In genomic region chr17:40448213-40448638, GRCh38 we compare ENCODE assay signal across 10 cellular contexts. TPM values are rescaled to one million over a fixed set of nuclear protein-coding genes. Genes with fewer than 3 reads are reported as not detected.
DNase-seq lines count a peak whose midpoint lies in the region; FAIRE-seq and TF ChIP-seq lines count a peak whose summit lies in the region.
"Had no signal": no experiment of that assay in that cellular context is flagged by ENCODE, and none has a peak within 500 bp of the region (broad histone marks: within the 10 kb centered on the region; RNA-seq: fewer than 3 reads in every experiment).

No MANE protein-coding gene starts in this region.

- TF ChIP-seq EP300 in tibial nerve (IDR thresholded peaks at IDR 0.05): no peak

- no peaks in the 10 kb centered on the region for H3K27me3 ChIP-seq in tibial nerve

- H3K4me1 ChIP-seq in kidney (ENCODE audit: control insufficient read depth in 1 of 2, insufficient read depth in 1 of 2, low read depth in 1 of 2, low read length in 2 of 2) (peaks cover 34 to 57% of the 10 kb centered on the region in 2 donors), tibial nerve (peaks cover 0 to 86% (median 73%) of the 10 kb centered on the region in 4 donors)

- peaks cover 5% of the 10 kb centered on the region for H3K27me3 Mint-ChIP-seq in activated CD4-positive, alpha-beta T cell treated with anti-CD3 and anti-CD28 coated beads, Interleukin-2, amount 10 ng/mL, durations not matched to agents 7 days and 5 days
- H3K27me3 Mint-ChIP-seq in activated T-helper 2 cell treated with anti-CD3 and anti-CD28 coated beads, Interferon-gamma antibody, Interleukin-2, Interleukin-4, amounts not matched to agents 10 μg/mL and 5 μg/mL and 100 μg/mL, durations not matched to agents 14 hours and 24 hours and 36 hours (ENCODE audit: low read depth): no peaks in the 10 kb centered on the region

- peak overlapping the region in 1 of 2 donors; percentile 74 for H3K9ac ChIP-seq in kidney (ENCODE audit: low read length in 2 of 2)

- POLR2A ChIA-PET in activated CD4-positive, alpha-beta T cell treated with anti-CD3 and anti-CD28 coated beads, Interleukin-2, amount 10 ng/mL, durations not matched to agents 7 days and 5 days (lab: Charles Lee): interaction anchor here (0.5 kb wide), 1 partner anchor 83 kb away, joined by 3 read pairs; no protein-coding TSS in a partner anchor
- POLR2A ChIA-PET in HEK293T (lab: Yijun Ruan, JAX): interaction anchor here (1.2 to 1.3 kb wide), 2 partner anchors 30 to 160 kb away, joined by 3 to 4 read pairs; partner anchors contain the start of gene TOP2A

- H3K36me3 ChIP-seq in kidney (ENCODE audit: control insufficient read depth in 1 of 2, insufficient read depth in 2 of 2, low read length in 2 of 2): peaks cover 8 to 23% of the 10 kb centered on the region in 2 donors
- peaks cover 0 to 5% (median 0%) of the 10 kb centered on the region in 3 donors for H3K36me3 ChIP-seq in tibial nerve

- no peak for TF ChIP-seq CTCF in kidney (IDR thresholded peaks at IDR 0.05; ENCODE audit: borderline replicate concordance, extremely low read depth, insufficient read depth)
- TF ChIP-seq CTCF in tibial nerve (IDR thresholded peaks at IDR 0.05): no peak

- H3K4me3 ChIP-seq in kidney (ENCODE audit: low read length in 2 of 2): peak overlapping the region; percentile 54 to 66
- peak overlapping the region in 2 of 4 donors; percentile 27 to 84 for H3K4me3 ChIP-seq in tibial nerve

- H3K4me3 Mint-ChIP-seq in activated CD4-positive, alpha-beta T cell treated with anti-CD3 and anti-CD28 coated beads, Interleukin-2, amount 10 ng/mL, durations not matched to agents 7 days and 5 days: peak overlapping the region; percentile 20
- peak overlapping the region; percentile 10 for H3K4me3 Mint-ChIP-seq in activated T-helper 2 cell treated with anti-CD3 and anti-CD28 coated beads, Interferon-gamma antibody, Interleukin-2, Interleukin-4, amounts not matched to agents 10 μg/mL and 5 μg/mL and 100 μg/mL, durations not matched to agents 14 hours and 24 hours and 36 hours (ENCODE audit: low read depth)

- intact Hi-C loops in activated T-helper 2 cell treated with anti-CD3 and anti-CD28 coated beads, Interferon-gamma antibody, Interleukin-2, Interleukin-4, amounts not matched to agents 10 μg/mL and 5 μg/mL and 100 μg/mL, durations not matched to agents 14 hours and 24 hours and 36 hours (cut with micrococcal nuclease): loop anchor here (5.0 kb wide), 2 partner anchors 34 to 86 kb away; partner anchors contain the start of gene GJD3
- intact Hi-C loops in kidney (cut with DNase I): loop anchor here (10.0 kb wide), 1 partner anchor 87 kb away; no protein-coding TSS in a partner anchor

- H3K9me3 Mint-ChIP-seq in activated CD4-positive, alpha-beta T cell treated with anti-CD3 and anti-CD28 coated beads, Interleukin-2, amount 10 ng/mL, durations not matched to agents 7 days and 5 days: no peaks in the 10 kb centered on the region
- H3K9me3 Mint-ChIP-seq in activated T-helper 2 cell treated with anti-CD3 and anti-CD28 coated beads, Interferon-gamma antibody, Interleukin-2, Interleukin-4, amounts not matched to agents 10 μg/mL and 5 μg/mL and 100 μg/mL, durations not matched to agents 14 hours and 24 hours and 36 hours: no peaks in the 10 kb centered on the region
- H3K9me3 Mint-ChIP-seq: CD14-positive monocyte had no signal

- TF ChIP-seq POLR2A in tibial nerve (IDR thresholded peaks at IDR 0.05): no peak

- H3K27ac ChIP-seq in kidney (ENCODE audit: low read depth in 2 of 2, low read length in 2 of 2) (peak overlapping the region; percentile 91 to 93), tibial nerve (peak overlapping the region; percentile 64 to 95 (median 82))

- peaks cover 35% of the 10 kb centered on the region for H3K36me3 Mint-ChIP-seq in activated CD4-positive, alpha-beta T cell treated with anti-CD3 and anti-CD28 coated beads, Interleukin-2, amount 10 ng/mL, durations not matched to agents 7 days and 5 days (ENCODE audit: low read depth)
- peaks cover 23% of the 10 kb centered on the region for H3K36me3 Mint-ChIP-seq in activated T-helper 2 cell treated with anti-CD3 and anti-CD28 coated beads, Interferon-gamma antibody, Interleukin-2, Interleukin-4, amounts not matched to agents 10 μg/mL and 5 μg/mL and 100 μg/mL, durations not matched to agents 14 hours and 24 hours and 36 hours (ENCODE audit: low read depth)
- H3K36me3 Mint-ChIP-seq: CD14-positive monocyte had no signal

- H3K9me3 ChIP-seq in kidney (ENCODE audit: control insufficient read depth in 1 of 2, low read length in 2 of 2) (no peaks in the 10 kb centered on the region), tibial nerve (no peaks in the 10 kb centered on the region)

- peak overlapping the region; percentile 0 for H3K27ac Mint-ChIP-seq in activated CD4-positive, alpha-beta T cell treated with anti-CD3 and anti-CD28 coated beads, Interleukin-2, amount 10 ng/mL, durations not matched to agents 7 days and 5 days
- peak overlapping the region; percentile 7 for H3K27ac Mint-ChIP-seq in activated T-helper 2 cell treated with anti-CD3 and anti-CD28 coated beads, Interferon-gamma antibody, Interleukin-2, Interleukin-4, amounts not matched to agents 10 μg/mL and 5 μg/mL and 100 μg/mL, durations not matched to agents 14 hours and 24 hours and 36 hours

- FAIRE-seq in kidney (lab: Jason Lieb, UNC): no peak

- CTCF ChIA-PET in activated CD4-positive, alpha-beta T cell treated with anti-CD3 and anti-CD28 coated beads, Interleukin-2, amount 10 ng/mL, durations not matched to agents 7 days and 5 days (lab: Charles Lee): interaction anchor here (0.5 to 2.3 kb wide), 10 partner anchors 10 to 174 kb away, joined by 3 to 10 read pairs (median 3); no protein-coding TSS in a partner anchor
- CTCF ChIA-PET in HEK293T (lab: Yijun Ruan, JAX): no interaction called here

- peaks cover 64% of the 10 kb centered on the region for H3K4me1 Mint-ChIP-seq in activated CD4-positive, alpha-beta T cell treated with anti-CD3 and anti-CD28 coated beads, Interleukin-2, amount 10 ng/mL, durations not matched to agents 7 days and 5 days
- H3K4me1 Mint-ChIP-seq in activated T-helper 2 cell treated with anti-CD3 and anti-CD28 coated beads, Interferon-gamma antibody, Interleukin-2, Interleukin-4, amounts not matched to agents 10 μg/mL and 5 μg/mL and 100 μg/mL, durations not matched to agents 14 hours and 24 hours and 36 hours (ENCODE audit: low read depth): peaks cover 50% of the 10 kb centered on the region

- 8 to 19% methylated on average over 8 of the region's 8 CpGs for WGBS in tibial nerve, 2 donors

- DNase-seq in activated CD4-positive, alpha-beta T cell treated with anti-CD3 and anti-CD28 coated beads, Interleukin-2, amount 10 ng/mL, durations not matched to agents 7 days and 5 days: peak; percentile 24
- no peak for DNase-seq in activated CD4-positive, alpha-beta T cell treated with anti-CD3 and anti-CD28 coated beads for 4 hours
- no peak for DNase-seq in activated T-helper 2 cell treated with anti-CD3 and anti-CD28 coated beads, Interferon-gamma antibody, Interleukin-2, Interleukin-4, amounts not matched to agents 10 μg/mL and 5 μg/mL and 100 μg/mL, durations not matched to agents 14 hours and 24 hours and 36 hours (ENCODE audit: low spot score)
- DNase-seq in kidney: no peak
- peak in 1 of 2 donors; percentile 43 for DNase-seq in tibial nerve (ENCODE audit: low spot score in 2 of 2)
- no peak for DNase-seq in NCI-H82 (lab: John Stamatoyannopoulos, UW)
- no peak for DNase-seq in Ammon's horn (ENCODE audit: low spot score)
- no peak for DNase-seq in HEK293T (ENCODE audit: extremely low spot score)
- DNase-seq: activated T-cell treated with anti-CD3 and anti-CD28 coated beads, Interleukin-2, amount 50 U/mL, for 1 hour had no signal

TF ChIP-seq in HEK293T, 16 proteins besides CTCF, POLR2A, EP300 and RAD21 (continues in another document):
- TF ChIP-seq L3MBTL2 (conservative IDR thresholded peaks at IDR 0.05): no peak
- TF ChIP-seq FOXM1 (IDR thresholded peaks at IDR 0.05; ENCODE audit: borderline replicate concordance): no peak
- no peak for TF ChIP-seq LEF1 (IDR thresholded peaks at IDR 0.05; ENCODE audit: borderline replicate concordance)
- TF ChIP-seq CTBP1 (IDR thresholded peaks at IDR 0.05; ENCODE audit: borderline replicate concordance): no peak
- TF ChIP-seq HDGF (IDR thresholded peaks at IDR 0.05; ENCODE audit: borderline replicate concordance): no peak
- TF ChIP-seq SP1 (IDR thresholded peaks at IDR 0.05): no peak
- TF ChIP-seq ARNT (IDR thresholded peaks at IDR 0.05): no peak
- TF ChIP-seq FOXA1 (IDR thresholded peaks at IDR 0.05): no peak

RNA-seq across cellular contexts. Expression of gene IGFBP4, which starts 5.0 kb away (rescaled TPM):
- total RNA-seq in activated CD4-positive, alpha-beta T cell treated with anti-CD3 and anti-CD28 coated beads, Interleukin-2, amount 10 ng/mL, durations not matched to agents 7 days and 5 days: 10 to 100 TPM; 65.2 to 67.9 TPM
- 54.6 and 59.3 TPM in 2 replicates for total RNA-seq in activated T-helper 2 cell treated with anti-CD3 and anti-CD28 coated beads, Interferon-gamma antibody, Interleukin-2, Interleukin-4, amounts not matched to agents 10 μg/mL and 5 μg/mL and 100 μg/mL, durations not matched to agents 14 hours and 24 hours and 36 hours
- total RNA-seq in kidney: 743 TPM
- polyA plus RNA-seq in kidney (ENCODE audit: insufficient read depth, low read depth, low replicate concordance): 545 TPM
- 1,000 to 10,000 TPM in 1 of 4 donors, 100 to 1,000 TPM in 3; 675 to 1,301 (median 748) TPM for total RNA-seq in tibial nerve

RNA-seq across cellular contexts. Expression of gene TOP2A, which starts 30.5 kb away (rescaled TPM):
- 100 to 1,000 TPM; 504 to 522 TPM for total RNA-seq in activated CD4-positive, alpha-beta T cell treated with anti-CD3 and anti-CD28 coated beads, Interleukin-2, amount 10 ng/mL, durations not matched to agents 7 days and 5 days
- total RNA-seq in activated T-helper 2 cell treated with anti-CD3 and anti-CD28 coated beads, Interferon-gamma antibody, Interleukin-2, Interleukin-4, amounts not matched to agents 10 μg/mL and 5 μg/mL and 100 μg/mL, durations not matched to agents 14 hours and 24 hours and 36 hours: 193 and 199 TPM in 2 replicates
- total RNA-seq in kidney (2.7 TPM), tibial nerve (1 to 10 TPM in 3 of 4 donors, under 1 TPM in 1; 0.21 to 7.1 (median 2.6) TPM)
- polyA plus RNA-seq in kidney (ENCODE audit: insufficient read depth, low read depth, low replicate concordance): 0.82 TPM

RNA-seq across cellular contexts. Expression of gene TNS4, which starts 53.2 kb away (rescaled TPM):
- 1 to 10 TPM; 3.5 to 3.7 TPM for total RNA-seq in activated CD4-positive, alpha-beta T cell treated with anti-CD3 and anti-CD28 coated beads, Interleukin-2, amount 10 ng/mL, durations not matched to agents 7 days and 5 days
- total RNA-seq in activated T-helper 2 cell treated with anti-CD3 and anti-CD28 coated beads, Interferon-gamma antibody, Interleukin-2, Interleukin-4, amounts not matched to agents 10 μg/mL and 5 μg/mL and 100 μg/mL, durations not matched to agents 14 hours and 24 hours and 36 hours: 8.7 and 9.0 TPM in 2 replicates
- total RNA-seq in kidney (0.31 TPM), tibial nerve (under 1 TPM in 1 of 4 donors, not detected in 3; 0.30 TPM)
- 2.2 TPM for polyA plus RNA-seq in kidney (ENCODE audit: insufficient read depth, low read depth, low replicate concordance)
- polyA plus RNA-seq: CD14-positive monocyte had no signal

Comparison
In these comparisons a context has a peak if more than half of its experiments do, and no peak if none do; other contexts are left out.
1. RNA of gene IGFBP4, which starts 5.0 kb away (total RNA-seq): 675 to 1,301 TPM in tibial nerve and 743 TPM in kidney (single experiment); 65.2 to 67.9 TPM in activated CD4-positive, alpha-beta T cell treated with anti-CD3 and anti-CD28 coated beads, Interleukin-2, amount 10 ng/mL, durations not matched to agents 7 days and 5 days and 54.6 to 59.3 TPM in activated T-helper 2 cell treated with anti-CD3 and anti-CD28 coated beads, Interferon-gamma antibody, Interleukin-2, Interleukin-4, amounts not matched to agents 10 μg/mL and 5 μg/mL and 100 μg/mL, durations not matched to agents 14 hours and 24 hours and 36 hours; every median in the first group is over 4 times any median in the second.
2. RNA of gene TOP2A, which starts 30.5 kb away (total RNA-seq): 504 to 522 TPM in activated CD4-positive, alpha-beta T cell treated with anti-CD3 and anti-CD28 coated beads, Interleukin-2, amount 10 ng/mL, durations not matched to agents 7 days and 5 days and 193 to 199 TPM in activated T-helper 2 cell treated with anti-CD3 and anti-CD28 coated beads, Interferon-gamma antibody, Interleukin-2, Interleukin-4, amounts not matched to agents 10 μg/mL and 5 μg/mL and 100 μg/mL, durations not matched to agents 14 hours and 24 hours and 36 hours; 0.21 to 7.1 TPM in tibial nerve and 2.7 TPM in kidney (single experiment); every median in the first group is over 10 times any median in the second.